8 cellular contexts compared by ENCODE assay signal in genomic region chr12:49358548-49359141, GRCh38. TPM values are rescaled to one million over a fixed set of nuclear protein-coding genes. Genes with fewer than 3 reads are reported as not detected.
A peak's percentile ranks its signal among the peaks of the same experiment; 100 is the strongest.
DNase-seq lines count a peak whose midpoint lies in the region; ATAC-seq and TF ChIP-seq lines count a peak whose summit lies in the region.

No MANE protein-coding gene starts in this region.

- H3K27me3 ChIP-seq in DOHH2 (ENCODE audit: control insufficient read depth, low read length), result peaks cover 14% of the 10 kb centered on the region
- H3K27me3 ChIP-seq in WERI-Rb-1 (ENCODE audit: insufficient read depth, low read depth, severe bottlenecking), result no peaks in the 10 kb centered on the region

- no peaks in the 10 kb centered on the region for H3K36me3 Mint-ChIP-seq in endothelial cell (ENCODE audit: low read depth, unreplicated experiment)

- H3K27ac ChIP-seq in DOHH2 (ENCODE audit: low read depth, low read length) (no peak overlapping the region), WERI-Rb-1 (no peak overlapping the region)

- H3K4me3 ChIP-seq in DOHH2 (ENCODE audit: low read length), result no peak overlapping the region
- no peak overlapping the region for H3K4me3 ChIP-seq in WERI-Rb-1 (ENCODE audit: low read depth, low read length)

- ATAC-seq in HG03097 (IDR thresholded peaks at IDR 0.05; ENCODE audit: low FRiP score, unreplicated experiment) (peak; percentile 81), HG02852 (IDR thresholded peaks at IDR 0.05; ENCODE audit: unreplicated experiment) (no peak), GM18520 (IDR thresholded peaks at IDR 0.05; ENCODE audit: unreplicated experiment) (no peak)

- no peaks in the 10 kb centered on the region for H3K4me1 Mint-ChIP-seq in endothelial cell (ENCODE audit: unreplicated experiment)

- no peak overlapping the region for H3K4me3 Mint-ChIP-seq in endothelial cell (ENCODE audit: unreplicated experiment)

- H3F3A ChIP-seq in DOHH2 (ENCODE audit: control insufficient read depth, insufficient read depth), result no peaks in the 10 kb centered on the region

- no peaks in the 10 kb centered on the region for H3K79me2 ChIP-seq in DOHH2 (ENCODE audit: control insufficient read depth, low read length)

- peak; percentile 14 for DNase-seq in NCI-H345 treated with DMSO at 0.1 percent for 48 hours (lab: John Stamatoyannopoulos, UW; ENCODE audit: unreplicated experiment)
- DNase-seq in WERI-Rb-1, result peak; percentile 60
- DNase-seq in endothelial cell (ENCODE audit: low spot score), result peak; percentile 62
- DNase-seq in middle frontal gyrus (ENCODE audit: extremely low spot score, low spot score), result peak; percentile 40

- no peaks in the 10 kb centered on the region for H3K4me1 ChIP-seq in DOHH2 (ENCODE audit: control insufficient read depth, low read length)

- no peaks in the 10 kb centered on the region for H3K27me3 Mint-ChIP-seq in endothelial cell (ENCODE audit: unreplicated experiment)

- TF ChIP-seq CTCF in DOHH2 (IDR thresholded peaks at IDR 0.05; ENCODE audit: low read depth, low read length, poor library complexity, severe bottlenecking) (peak; percentile 83), WERI-Rb-1 (IDR thresholded peaks at IDR 0.05; ENCODE audit: low read depth, low read length) (peak; percentile 81), endothelial cell (IDR thresholded peaks at IDR 0.05; ENCODE audit: unreplicated experiment) (peak; percentile 63)

- H3K9me2 ChIP-seq in DOHH2 (replicated peaks; ENCODE audit: control insufficient read depth, low read length), result no peaks in the 10 kb centered on the region

- no peaks in the 10 kb centered on the region for H3K9me3 ChIP-seq in DOHH2 (ENCODE audit: control insufficient read depth, insufficient read depth, low read length)
- H3K9me3 ChIP-seq in WERI-Rb-1 (ENCODE audit: severe bottlenecking), result no peaks in the 10 kb centered on the region

- no peaks in the 10 kb centered on the region for H4K20me1 ChIP-seq in DOHH2 (ENCODE audit: control insufficient read depth, insufficient read depth, low read depth, low read length)

- H3K27ac Mint-ChIP-seq in endothelial cell (ENCODE audit: unreplicated experiment), result no peak overlapping the region

- no peak overlapping the region for H3K4me2 ChIP-seq in DOHH2 (ENCODE audit: low read length)

- no peaks in the 10 kb centered on the region for H3K36me3 ChIP-seq in DOHH2 (ENCODE audit: control insufficient read depth, low read length)
- H3K36me3 ChIP-seq in WERI-Rb-1, result no peaks in the 10 kb centered on the region

- no peaks in the 10 kb centered on the region for H3K9me3 Mint-ChIP-seq in endothelial cell (ENCODE audit: unreplicated experiment)

RNA-seq across cellular contexts. Expression of gene SPATS2, which starts 8.6 kb away (rescaled TPM):
- 37.3 TPM for total RNA-seq in endothelial cell (ENCODE audit: unreplicated experiment)

RNA-seq across cellular contexts. Expression of gene DNAJC22, which starts 12.0 kb away (rescaled TPM):
- 1.8 TPM for total RNA-seq in endothelial cell (ENCODE audit: unreplicated experiment)

RNA-seq across cellular contexts. Expression of gene C1QL4, which starts 21.7 kb away (rescaled TPM):
- not detected for total RNA-seq in endothelial cell (ENCODE audit: unreplicated experiment)

RNA-seq across cellular contexts. Expression of gene TROAP, which starts 35.6 kb away (rescaled TPM):
- total RNA-seq in endothelial cell (ENCODE audit: unreplicated experiment), result 12.4 TPM
